Comparison of ENCODE assay signal across 9 cellular contexts in the genomic region with DNA sequence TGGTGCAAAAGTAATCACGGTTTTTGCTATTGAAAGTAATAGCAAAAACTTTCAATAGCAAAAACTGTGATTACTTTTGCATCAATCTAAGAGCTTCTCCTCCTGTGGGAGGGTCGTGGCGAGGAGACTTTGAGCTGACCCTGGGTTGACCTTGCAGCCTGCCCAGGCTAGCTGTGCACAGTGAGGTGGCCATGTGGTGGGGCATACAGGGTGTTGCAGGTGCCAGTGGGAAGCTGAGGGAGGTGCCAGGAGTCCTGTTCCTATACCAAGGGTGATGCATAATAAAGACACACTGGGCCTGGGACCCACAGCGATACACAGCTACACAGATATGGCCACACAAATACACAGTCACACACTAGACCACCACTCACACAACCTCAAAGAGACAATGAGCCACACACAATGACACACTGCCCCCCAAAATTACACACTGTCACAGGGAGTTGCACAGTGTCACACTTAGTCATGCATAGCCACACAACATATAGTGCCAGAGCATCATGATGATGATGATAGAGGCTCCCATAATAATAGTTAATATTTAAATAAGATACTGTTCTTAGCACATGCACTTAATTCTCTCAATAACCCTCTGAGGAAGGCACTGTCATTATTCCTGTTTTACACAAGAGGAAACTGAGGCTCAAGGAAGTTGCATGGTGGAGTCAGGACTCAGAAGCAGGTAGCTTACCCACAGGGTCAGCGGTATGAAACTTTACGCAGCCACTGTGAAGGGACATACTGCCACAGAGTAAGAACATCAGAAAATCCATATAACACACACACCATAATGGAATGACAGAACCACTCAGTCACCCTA. TPM values are rescaled to one million over a fixed set of nuclear protein-coding genes. Genes with fewer than 3 reads are reported as not detected.
DNase-seq lines count a peak whose midpoint lies in the region; ATAC-seq and TF ChIP-seq lines count a peak whose summit lies in the region.
"Had no signal": no experiment of that assay in that cellular context is flagged by ENCODE, and none has a peak within 500 bp of the region (broad histone marks: within the 10 kb centered on the region; RNA-seq: fewer than 3 reads in every experiment).

No MANE protein-coding gene starts in this region.

- intact Hi-C loops in prostate gland (cut with DNase I) = no loop called here

- H2AFZ ChIP-seq in GM23338 = no peak overlapping the region

- H3K4me3 Mint-ChIP-seq in GM23338 (peak overlapping the region; percentile 97), T-helper 17 cell (peak overlapping the region; percentile 98), endodermal cell (peak overlapping the region; percentile 84)

- H3K9me3 Mint-ChIP-seq in GM23338 = no peaks in the 10 kb centered on the region
- no peaks in the 10 kb centered on the region for H3K9me3 Mint-ChIP-seq in endodermal cell

- H3K4me1 ChIP-seq in GM23338 (ENCODE audit: insufficient read depth) = 0 out of 2 replicates have a peak, but pooled peaks cover under 1% of the 10 kb centered on the region
- peaks cover 18% of the 10 kb centered on the region for H3K4me1 ChIP-seq in endodermal cell (ENCODE audit: control insufficient read depth, insufficient read depth, low read length)
- H3K4me1 ChIP-seq in prostate gland (replicated peaks) = no peaks in the 10 kb centered on the region

- H3K9me3 ChIP-seq in T-helper 17 cell (ENCODE audit: control insufficient read depth, low read length, poor library complexity, severe bottlenecking) = peaks cover 3% of the 10 kb centered on the region
- no peaks in the 10 kb centered on the region for H3K9me3 ChIP-seq in endodermal cell (ENCODE audit: control insufficient read depth, low read length)
- no peaks in the 10 kb centered on the region for H3K9me3 ChIP-seq in prostate gland

- H3F3A ChIP-seq in GM23338 (replicated peaks; ENCODE audit: low read depth) = no peaks in the 10 kb centered on the region

- WGBS in endodermal cell (ENCODE audit: insufficient coverage in 1 of 2, insufficient read length in 1 of 2), 2 experiments = 98 to 100% methylated on average over 1 to 6 of the region's 6 CpGs
- 86% methylated on average over 6 of the region's 6 CpGs for WGBS in prostate gland

- no peaks in the 10 kb centered on the region for H3K9me2 ChIP-seq in GM23338 (ENCODE audit: insufficient read depth)

- no peak for ATAC-seq in GM23338
- ATAC-seq in T-helper 17 cell = no peak
- no peak for ATAC-seq in left lobe of liver
- no peak for ATAC-seq in GM19395 (IDR thresholded peaks at IDR 0.05; ENCODE audit: unreplicated experiment)

- H3K27ac Mint-ChIP-seq in GM23338 (no peak overlapping the region), T-helper 17 cell (peak overlapping the region; percentile 96), endodermal cell (no peak overlapping the region)

- H3K27me3 ChIP-seq in GM23338 (ENCODE audit: insufficient read depth) (peaks cover 28% of the 10 kb centered on the region), endodermal cell (ENCODE audit: control insufficient read depth, insufficient read depth, low read length, poor library complexity, severe bottlenecking) (peaks cover 12% of the 10 kb centered on the region), prostate gland (replicated peaks; ENCODE audit: insufficient read depth) (no peaks in the 10 kb centered on the region)

- peaks cover 3% of the 10 kb centered on the region; the same call in 1 of the 2 replicates for H4K20me1 ChIP-seq in GM23338 (replicated peaks; ENCODE audit: insufficient read depth)

- no peaks in the 10 kb centered on the region for H3K36me3 ChIP-seq in GM23338 (ENCODE audit: insufficient read depth)
- peaks cover 12% of the 10 kb centered on the region for H3K36me3 ChIP-seq in endodermal cell (ENCODE audit: control insufficient read depth, insufficient read depth, low read length)
- H3K36me3 ChIP-seq in prostate gland = no peaks in the 10 kb centered on the region

- H3K4me1 Mint-ChIP-seq in GM23338 (peaks cover 7% of the 10 kb centered on the region), T-helper 17 cell (peaks cover 55% of the 10 kb centered on the region), endodermal cell (peaks cover 13% of the 10 kb centered on the region)

- TF ChIP-seq CTCF in GM23338 (conservative IDR thresholded peaks at IDR 0.05; ENCODE audit: low read depth in 2 of 2) = no peak
- TF ChIP-seq CTCF in endodermal cell (conservative IDR thresholded peaks at IDR 0.05) = no peak
- TF ChIP-seq CTCF in prostate gland (IDR thresholded peaks at IDR 0.05) = no peak

- no peak overlapping the region for H3K9ac ChIP-seq in endodermal cell (ENCODE audit: extremely low read depth, low read length, poor library complexity, severe bottlenecking)

- H3K79me2 ChIP-seq in GM23338 (replicated peaks; ENCODE audit: insufficient read depth) = no peaks in the 10 kb centered on the region; the same call in 1 of the 2 replicates

- DNase-seq in GM23338 (ENCODE audit: low spot score) (no peak), T-helper 17 cell (no peak), endodermal cell (no peak), prostate gland (ENCODE audit: low spot score) (no peak), left lobe of liver (ENCODE audit: low spot score) (no peak)
- DNase-seq in stimulated activated naive CD4-positive, alpha-beta T cell (lab: John Stamatoyannopoulos, UW) = no peak
- DNase-seq in effector CD4-positive, alpha-beta T cell = no peak
- DNase-seq: NCI-H526 treated with DMSO at 0.1 percent for 48 hours had no signal

- H3K27ac ChIP-seq in GM23338 (ENCODE audit: low read depth) (no peak overlapping the region), endodermal cell (ENCODE audit: low read depth, low read length) (no peak overlapping the region), prostate gland (peak overlapping the region; percentile 91)

- H3K4me2 ChIP-seq in GM23338 = peak overlapping the region; percentile 84

- H3K36me3 Mint-ChIP-seq in GM23338 (ENCODE audit: low read depth) = no peaks in the 10 kb centered on the region; the same call in 2 of the 3 replicates
- H3K36me3 Mint-ChIP-seq in T-helper 17 cell (ENCODE audit: low read depth) = peaks cover 8% of the 10 kb centered on the region
- H3K36me3 Mint-ChIP-seq in endodermal cell (ENCODE audit: low read depth) = peaks cover 18% of the 10 kb centered on the region

- peaks cover 32% of the 10 kb centered on the region for H3K27me3 Mint-ChIP-seq in GM23338 (ENCODE audit: insufficient read depth, low read depth, poor library complexity)
- H3K27me3 Mint-ChIP-seq in T-helper 17 cell = no peaks in the 10 kb centered on the region
- H3K27me3 Mint-ChIP-seq in endodermal cell (ENCODE audit: insufficient read depth) = peaks cover 19% of the 10 kb centered on the region

- TF ChIP-seq POLR2A in prostate gland (IDR thresholded peaks at IDR 0.05) = no peak

- H3K4me3 ChIP-seq in GM23338 (peak overlapping the region; percentile 78), endodermal cell (ENCODE audit: low read length) (peak overlapping the region; percentile 84), prostate gland (no peak overlapping the region)

TF ChIP-seq in GM23338, 12 proteins besides CTCF, POLR2A, EP300 and RAD21 (continues in another document):
- TF ChIP-seq NANOG (IDR thresholded peaks at IDR 0.05; ENCODE audit: borderline replicate concordance) (no peak), ZNF331 (CRISPR knock-in tag; IDR thresholded peaks at IDR 0.05; ENCODE audit: low read depth) (no peak), JUNB (IDR thresholded peaks at IDR 0.05; ENCODE audit: unreplicated experiment) (no peak), ZNF114 (CRISPR knock-in tag; IDR thresholded peaks at IDR 0.05) (no peak), EZH2phosphoT487 (IDR thresholded peaks at IDR 0.05; ENCODE audit: unreplicated experiment) (no peak)

RNA-seq across cellular contexts. Expression of a gene that starts 6.3 kb away (rescaled TPM):
- total RNA-seq in GM23338 (2014; rRNA removed; shearing (Covaris generic)) = 21.3 and 24.4 TPM in 2 replicates
- 15.3 and 16.0 TPM in 2 replicates for polyA plus RNA-seq in GM23338 (2016; fragmentation: Nextera tagmentation; extraction: Ambion mirVana)
- total RNA-seq in T-helper 17 cell (10 to 100 TPM; 61.8 to 67.1 TPM), endodermal cell (10 to 100 TPM; 54.3 to 66.6 TPM), prostate gland (100 to 1,000 TPM in 1 of 2 donors, 10 to 100 TPM in 1; 29.7 to 176 TPM), left lobe of liver (11.3 TPM)
- 45.4 TPM for polyA plus RNA-seq in endodermal cell (2013, experiment 1 of 2)
- 46.2 TPM for polyA plus RNA-seq in endodermal cell (2013, experiment 2 of 2)

RNA-seq across cellular contexts. Expression of a gene that starts 15.9 kb away (rescaled TPM):
- total RNA-seq in GM23338 (2014; rRNA removed; shearing (Covaris generic)) = 0.19 and 0.31 TPM in 2 replicates
- 0.66 and 0.71 TPM in 2 replicates for polyA plus RNA-seq in GM23338 (2016; fragmentation: Nextera tagmentation; extraction: Ambion mirVana)
- 10 to 100 TPM in 1 of 2 donors, 1 to 10 TPM in 1; 8.6 to 16.3 TPM for total RNA-seq in T-helper 17 cell
- total RNA-seq in endodermal cell = 1 to 10 TPM; 3.9 to 6.0 TPM
- polyA plus RNA-seq in endodermal cell (2013, experiment 1 of 2) = 1.5 TPM
- 0.83 TPM for polyA plus RNA-seq in endodermal cell (2013, experiment 2 of 2)
- total RNA-seq in prostate gland = 10 to 100 TPM in 1 of 2 donors, under 1 TPM in 1; 0.32 to 13.1 TPM
- total RNA-seq in left lobe of liver = 0.05 TPM

RNA-seq across cellular contexts. Expression of a gene that starts 32.5 kb away (rescaled TPM):
- total RNA-seq in GM23338 (2014; rRNA removed; shearing (Covaris generic)) = 4.2 and 9.8 TPM in 2 replicates
- polyA plus RNA-seq in GM23338 (2016; fragmentation: Nextera tagmentation; extraction: Ambion mirVana) = 2.7 and 3.4 TPM in 2 replicates
- total RNA-seq in T-helper 17 cell (10 to 100 TPM; 21.6 to 30.1 TPM), endodermal cell (10 to 100 TPM; 16.0 to 21.3 TPM), prostate gland (10 to 100 TPM; 29.1 to 29.3 TPM), left lobe of liver (0.48 TPM)
- 4.4 TPM for polyA plus RNA-seq in endodermal cell (2013, experiment 1 of 2)
- polyA plus RNA-seq in endodermal cell (2013, experiment 2 of 2) = 3.5 TPM

Comparison
In these comparisons a context has a peak if more than half of its experiments do, and no peak if none do; other contexts are left out.
1. H3K27ac ChIP-seq: peak in prostate gland (2 of 2); none in GM23338 (single experiment) and endodermal cell (single experiment).
2. H3K4me3 ChIP-seq: peak in GM23338 (single experiment) and endodermal cell (single experiment); none in prostate gland (0 of 2).
3. Peak in every context shown above with its lines, with median percentiles within 50 percentile points of each other: H3K4me3 Mint-ChIP-seq.